In genomic region chr17:4594406-4595349, GRCh38 we compare ENCODE assay signal across 10 cellular contexts. TPM values are rescaled to one million over a fixed set of nuclear protein-coding genes. Genes with fewer than 3 reads are reported as not detected.
DNase-seq lines count a peak whose midpoint lies in the region; ATAC-seq and TF ChIP-seq lines count a peak whose summit lies in the region.
"Had no signal": no experiment of that assay in that cellular context is flagged by ENCODE, and none has a peak within 500 bp of the region (broad histone marks: within the 10 kb centered on the region; RNA-seq: fewer than 3 reads in every experiment).

No MANE protein-coding gene starts in this region.

- no peaks in the 10 kb centered on the region for H3K9me3 ChIP-seq in CD8-positive, alpha-beta T cell (ENCODE audit: low read length)
- H3K9me3 ChIP-seq in OCI-LY7 (ENCODE audit: low read length) (no peaks in the 10 kb centered on the region), neuronal stem cell (replicated peaks in 1 of 2; ENCODE audit: control insufficient read depth in 2 of 2, insufficient read depth in 1 of 2, low read depth in 1 of 2, low read length in 2 of 2) (no peaks in the 10 kb centered on the region)

- H4K91ac ChIP-seq in neuronal stem cell (ENCODE audit: low read depth, low read length, poor library complexity): no peak overlapping the region

- no peak overlapping the region for H3K4me3 Mint-ChIP-seq in CD8-positive, alpha-beta T cell
- H3K4me3 Mint-ChIP-seq: stimulated activated naive CD8-positive, alpha-beta T cell treated with anti-CD3 and anti-CD28 coated beads, Interleukin-15, Interleukin-2, amounts not matched to agents 100 ng/mL and 50 ng/mL, for 24 hours had no signal

- no peaks in the 10 kb centered on the region for H3K79me2 ChIP-seq in OCI-LY7 (ENCODE audit: insufficient read depth, low read depth, low read length)

- ATAC-seq in CD8-positive, alpha-beta T cell: peak; percentile 54
- no peak for ATAC-seq in GM21723 (IDR thresholded peaks at IDR 0.05; ENCODE audit: unreplicated experiment)
- no peak for ATAC-seq in GM18517 (IDR thresholded peaks at IDR 0.05; ENCODE audit: unreplicated experiment)
- no peak for ATAC-seq in GM18867 (IDR thresholded peaks at IDR 0.05; ENCODE audit: unreplicated experiment)

- no peak overlapping the region for H3K27ac ChIP-seq in CD8-positive, alpha-beta T cell (ENCODE audit: low read depth, low read length)
- no peak overlapping the region for H3K27ac ChIP-seq in OCI-LY7 (ENCODE audit: low read depth, low read length, poor library complexity, severe bottlenecking)
- H3K27ac ChIP-seq in neuronal stem cell (replicated peaks; ENCODE audit: low read length): no peak overlapping the region
- H3K27ac ChIP-seq: SK-N-MC had no signal

- H2BK120ac ChIP-seq in neuronal stem cell (ENCODE audit: low read depth, low read length): no peak overlapping the region

- H3K9me2 ChIP-seq in OCI-LY7 (ENCODE audit: insufficient read depth, low read length): no peaks in the 10 kb centered on the region

- H3K14ac ChIP-seq in neuronal stem cell (ENCODE audit: low read length): peak overlapping the region; percentile 57

- H2BK5ac ChIP-seq in neuronal stem cell (ENCODE audit: low read length): peak overlapping the region; percentile 61

- no peaks in the 10 kb centered on the region for H3K27me3 ChIP-seq in CD8-positive, alpha-beta T cell (ENCODE audit: insufficient read depth, low read length)
- H3K27me3 ChIP-seq in neuronal stem cell (ENCODE audit: control insufficient read depth in 3 of 3, insufficient read depth in 3 of 3, low read depth in 1 of 3, low read length in 3 of 3): peaks cover 0 to 76% (median 0%) of the 10 kb centered on the region in 3 experiments

- intact Hi-C loops in CD8-positive, alpha-beta T cell (cut with DNase I, micrococcal nuclease): no loop called here
- intact Hi-C loops in OCI-LY7 (cut with micrococcal nuclease; ENCODE audit: unreplicated experiment): no loop called here

- H2AK5ac ChIP-seq in neuronal stem cell (ENCODE audit: low read depth, low read length): peak overlapping the region; percentile 93

- in situ Hi-C loops in astrocyte of the spinal cord (cut with HindIII; ENCODE audit: low sequenced_read_pairs): no loop called here

- CTCF ChIA-PET in CD8-positive, alpha-beta T cell (lab: Charles Lee): interaction anchor here (0.7 to 1.0 kb wide), 2 partner anchors 15 to 28 kb away, joined by 3 read pairs; no protein-coding TSS in a partner anchor
- CTCF ChIA-PET in OCI-LY7 (lab: Charles Lee; ENCODE audit: unreplicated experiment): no interaction called here

- no CpG with 5 or more reads among the region's 33 CpGs for WGBS in neuronal stem cell (ENCODE audit: extremely low coverage in 2 of 2, insufficient read length in 2 of 2, insufficient replicate concordance in 1 of 2), 2 donors

- H3K79me1 ChIP-seq in neuronal stem cell (ENCODE audit: low read depth, low read length): no peaks in the 10 kb centered on the region

- no peak overlapping the region for H2AFZ ChIP-seq in OCI-LY7 (ENCODE audit: low read length)
- H2AFZ ChIP-seq in neuronal stem cell (ENCODE audit: low read length): peak overlapping the region; percentile 76

- H3K4me2 ChIP-seq in OCI-LY7 (ENCODE audit: low read length) (no peak overlapping the region), neuronal stem cell (ENCODE audit: insufficient read depth, low read length, poor library complexity, severe bottlenecking) (no peak overlapping the region)

- DNase-seq in CD8-positive, alpha-beta T cell: peak in 5 of 7 experiments; percentile 12 to 52 (median 35)
- DNase-seq in OCI-LY7 (ENCODE audit: low spot score) (peak; percentile 41), astrocyte of the spinal cord (ENCODE audit: low read depth, low spot score) (no peak), neuronal stem cell (ENCODE audit: low spot score) (no peak), kidney glomerular epithelial cell (lab: John Stamatoyannopoulos, UW) (no peak)

- H4K20me1 ChIP-seq in OCI-LY7 (ENCODE audit: insufficient read depth, low read length): no peaks in the 10 kb centered on the region

- no TSS peak for BruUV-seq in OCI-LY7 (replicated peaks; lab: Mats Ljungman, UMichigan)

- peak overlapping the region; percentile 95 for H3K18ac ChIP-seq in neuronal stem cell (ENCODE audit: low read length)

- H3K4ac ChIP-seq in neuronal stem cell (ENCODE audit: low read length): no peak overlapping the region

- peaks cover 4% of the 10 kb centered on the region for H3K4me1 Mint-ChIP-seq in CD8-positive, alpha-beta T cell (ENCODE audit: low read depth)

- H3K4me3 ChIP-seq in CD8-positive, alpha-beta T cell (ENCODE audit: low read depth, low read length): no peak overlapping the region
- H3K4me3 ChIP-seq in OCI-LY7 (ENCODE audit: low read depth, low read length, poor library complexity, severe bottlenecking): no peak overlapping the region
- H3K4me3 ChIP-seq in astrocyte of the spinal cord (ENCODE audit: low read depth, low read length): no peak overlapping the region
- H3K4me3 ChIP-seq in neuronal stem cell (ENCODE audit: low read length in 2 of 2): no peak overlapping the region
- H3K4me3 ChIP-seq: SK-N-MC had no signal

- peak overlapping the region; percentile 98 for H2BK15ac ChIP-seq in neuronal stem cell (ENCODE audit: low read length)

- no peaks in the 10 kb centered on the region for H3K9me3 Mint-ChIP-seq in CD8-positive, alpha-beta T cell
- H3K9me3 Mint-ChIP-seq: stimulated activated naive CD8-positive, alpha-beta T cell treated with anti-CD3 and anti-CD28 coated beads, Interleukin-15, Interleukin-2, amounts not matched to agents 100 ng/mL and 50 ng/mL, for 24 hours had no signal

- H3K36me3 ChIP-seq in CD8-positive, alpha-beta T cell (ENCODE audit: insufficient read depth, low read length): no peaks in the 10 kb centered on the region
- H3K36me3 ChIP-seq in OCI-LY7 (ENCODE audit: insufficient read depth, low read length) (no peaks in the 10 kb centered on the region), neuronal stem cell (replicated peaks in 1 of 2; ENCODE audit: control insufficient read depth in 2 of 2, insufficient read depth in 2 of 2, low read length in 2 of 2) (no peaks in the 10 kb centered on the region)

- peaks cover 12% of the 10 kb centered on the region for H3K27me3 Mint-ChIP-seq in CD8-positive, alpha-beta T cell (ENCODE audit: low read depth)
- H3K27me3 Mint-ChIP-seq: stimulated activated naive CD8-positive, alpha-beta T cell treated with anti-CD3 and anti-CD28 coated beads, Interleukin-15, Interleukin-2, amounts not matched to agents 100 ng/mL and 50 ng/mL, for 24 hours had no signal

- H3K4me1 ChIP-seq in CD8-positive, alpha-beta T cell (ENCODE audit: insufficient read depth, low read length): peaks cover 6% of the 10 kb centered on the region
- no peaks in the 10 kb centered on the region for H3K4me1 ChIP-seq in OCI-LY7 (ENCODE audit: insufficient read depth, low read length, poor library complexity, severe bottlenecking)
- peaks cover 7 to 20% of the 10 kb centered on the region in 2 donors for H3K4me1 ChIP-seq in neuronal stem cell (ENCODE audit: control insufficient read depth in 2 of 2, insufficient read depth in 1 of 2, low read depth in 1 of 2, low read length in 2 of 2)

- POLR2A ChIA-PET in CD8-positive, alpha-beta T cell (lab: Charles Lee): no interaction called here
- POLR2A ChIA-PET in OCI-LY7 (lab: Charles Lee): no interaction called here

- no peak overlapping the region for H3K27ac Mint-ChIP-seq in CD8-positive, alpha-beta T cell
- H3K27ac Mint-ChIP-seq: stimulated activated naive CD8-positive, alpha-beta T cell treated with anti-CD3 and anti-CD28 coated beads, Interleukin-15, Interleukin-2, amounts not matched to agents 100 ng/mL and 50 ng/mL, for 24 hours had no signal

- no peaks in the 10 kb centered on the region for H3K36me3 Mint-ChIP-seq in CD8-positive, alpha-beta T cell

- peak; percentile 32 for TF ChIP-seq CTCF in CD8-positive, alpha-beta T cell (IDR thresholded peaks at IDR 0.05)
- peak; percentile 56 for TF ChIP-seq CTCF in OCI-LY7 (conservative IDR thresholded peaks at IDR 0.05; ENCODE audit: low read length)
- peak; percentile 34 for TF ChIP-seq CTCF in astrocyte of the spinal cord (IDR thresholded peaks at IDR 0.05; ENCODE audit: low read depth, low read length)

- H2BK12ac ChIP-seq in neuronal stem cell (ENCODE audit: low read length): peak overlapping the region; percentile 80

- H3K23ac ChIP-seq in neuronal stem cell (ENCODE audit: low read depth, low read length, poor library complexity): peak overlapping the region; percentile 80

- H3K9ac ChIP-seq in neuronal stem cell (ENCODE audit: low read depth, low read length, poor library complexity): peak overlapping the region; percentile 61

- H4K8ac ChIP-seq in neuronal stem cell (ENCODE audit: low read depth, low read length): peak overlapping the region; percentile 78

RNA-seq across cellular contexts. Expression of gene SMTNL2, which starts 10.3 kb away (rescaled TPM):
- not detected for total RNA-seq in CD8-positive, alpha-beta T cell
- not detected in 2 replicates for total RNA-seq in OCI-LY7 (2014; rRNA removed; shearing (Covaris generic))
- not detected in 2 replicates for total RNA-seq in OCI-LY7 (2022)
- 8.7 TPM for polyA plus RNA-seq in neuronal stem cell (2013, experiment 1 of 2)
- polyA plus RNA-seq in neuronal stem cell (2013, experiment 2 of 2): 9.0 TPM

RNA-seq across cellular contexts. Expression of gene GGT6, which starts 34.3 kb away (rescaled TPM):
- total RNA-seq in CD8-positive, alpha-beta T cell: not detected
- not detected in 2 replicates for total RNA-seq in OCI-LY7 (2014; rRNA removed; shearing (Covaris generic))
- total RNA-seq in OCI-LY7 (2022): not detected in 2 replicates
- polyA plus RNA-seq in neuronal stem cell (2013, experiment 1 of 2): not detected
- not detected for polyA plus RNA-seq in neuronal stem cell (2013, experiment 2 of 2)

RNA-seq across cellular contexts. Expression of gene MYBBP1A, which starts 39.5 kb away (rescaled TPM):
- 10 to 100 TPM; 69.8 to 71.8 TPM for total RNA-seq in CD8-positive, alpha-beta T cell
- total RNA-seq in OCI-LY7 (2014; rRNA removed; shearing (Covaris generic)): 137 and 142 TPM in 2 replicates
- total RNA-seq in OCI-LY7 (2022): 106 and 131 TPM in 2 replicates
- polyA plus RNA-seq in neuronal stem cell (2013, experiment 1 of 2): 15.0 TPM
- 14.9 TPM for polyA plus RNA-seq in neuronal stem cell (2013, experiment 2 of 2)

RNA-seq across cellular contexts. Expression of gene ALOX15, which starts 46.8 kb away (rescaled TPM):
- total RNA-seq in CD8-positive, alpha-beta T cell: not detected
- not detected in 2 replicates for total RNA-seq in OCI-LY7 (2014; rRNA removed; shearing (Covaris generic))
- total RNA-seq in OCI-LY7 (2022): 1.8 TPM in 2 replicates
- polyA plus RNA-seq in neuronal stem cell (2013, experiment 1 of 2): 0.21 TPM
- 0.15 TPM for polyA plus RNA-seq in neuronal stem cell (2013, experiment 2 of 2)

Comparison
In these comparisons a context has a peak if more than half of its experiments do, and no peak if none do; other contexts are left out.
1. DNase-seq: peak in CD8-positive, alpha-beta T cell (5 of 7) and OCI-LY7 (single experiment); none in astrocyte of the spinal cord (single experiment), neuronal stem cell (single experiment) and kidney glomerular epithelial cell (single experiment).
2. Peak in every context shown above with its lines, with median percentiles within 50 percentile points of each other: CTCF ChIP-seq.